In genomic region chr13:29594710-29595379, GRCh38 we compare ENCODE assay signal across 8 cellular contexts. TPM values are rescaled to one million over a fixed set of nuclear protein-coding genes. Genes with fewer than 3 reads are reported as not detected.
DNase-seq lines count a peak whose midpoint lies in the region; ATAC-seq and TF ChIP-seq lines count a peak whose summit lies in the region.

No MANE protein-coding gene starts in this region.

- POLR2A ChIA-PET in HCT116 (lab: Charles Lee) = interaction anchor here (0.8 kb wide), 1 partner anchor 9 kb away, joined by 3 read pairs; no protein-coding TSS in a partner anchor
- POLR2A ChIA-PET in activated CD4-positive, alpha-beta memory T cell treated with anti-CD3 and anti-CD28 coated beads for 36 hours (lab: Charles Lee) = interaction anchor here (1.3 kb wide), 1 partner anchor 9 kb away, joined by 4 read pairs; no protein-coding TSS in a partner anchor

- H3K36me3 ChIP-seq in HCT116 (ENCODE audit: control insufficient read depth in 1 of 2, insufficient read depth in 2 of 2, low read length in 2 of 2) (no peaks in the 10 kb centered on the region; a peak in 1 of 4 replicates), duodenal mucosa (ENCODE audit: control insufficient read depth in 1 of 2, insufficient read depth in 2 of 2, low read length in 2 of 2) (peaks cover 0 to 5% of the 10 kb centered on the region in 2 donors)

- H3K27me3 ChIP-seq in HCT116 (ENCODE audit: insufficient read depth, low read length) (no peaks in the 10 kb centered on the region), duodenal mucosa (ENCODE audit: control insufficient read depth in 1 of 2, insufficient read depth in 2 of 2, low read length in 2 of 2) (no peaks in the 10 kb centered on the region)

- H3K27me3 Mint-ChIP-seq in activated CD4-positive, alpha-beta memory T cell treated with anti-CD3 and anti-CD28 coated beads for 36 hours = no peaks in the 10 kb centered on the region

- peaks cover 53% of the 10 kb centered on the region for H3K79me2 ChIP-seq in HCT116 (ENCODE audit: insufficient read depth, low read length)

- H3K4me3 ChIP-seq in HCT116 (replicated peaks in 1 of 2; ENCODE audit: low read depth in 1 of 2, low read length in 2 of 2) = peak overlapping the region; percentile 72 to 82
- peak overlapping the region; percentile 62 to 69 for H3K4me3 ChIP-seq in duodenal mucosa (ENCODE audit: low read depth in 1 of 2, low read length in 2 of 2)

- H4K20me1 ChIP-seq in HCT116 (ENCODE audit: insufficient read depth) = peaks cover 7% of the 10 kb centered on the region; the same call in 1 of the 2 replicates

- no peaks in the 10 kb centered on the region for H3K9me3 ChIP-seq in HCT116 (ENCODE audit: control insufficient read depth in 1 of 2, insufficient read depth in 1 of 2, low read depth in 1 of 2, low read length in 2 of 2)
- H3K9me3 ChIP-seq in duodenal mucosa (ENCODE audit: control insufficient read depth in 1 of 2, low read length in 2 of 2) = no peaks in the 10 kb centered on the region

- H3K27ac ChIP-seq in HCT116 (ENCODE audit: low read depth, low read length) (peak overlapping the region; percentile 95), duodenal mucosa (ENCODE audit: low read depth, low read length) (peak overlapping the region; percentile 79)

- peaks cover 52% of the 10 kb centered on the region for H3K4me1 Mint-ChIP-seq in activated CD4-positive, alpha-beta memory T cell treated with anti-CD3 and anti-CD28 coated beads for 36 hours (ENCODE audit: low read depth)

- DNase-seq in HCT116 (ENCODE audit: low read depth, low spot score) (no peak), MV-4-11 (lab: John Stamatoyannopoulos, UW) (peak; percentile 48), medulla oblongata (ENCODE audit: extremely low spot score) (peak; percentile 46), NCI-H2196 treated with DMSO at 0.1 percent for 48 hours (lab: John Stamatoyannopoulos, UW; ENCODE audit: unreplicated experiment) (no peak)
- DNase-seq in activated CD4-positive, alpha-beta memory T cell treated with anti-CD3 and anti-CD28 coated beads for 36 hours = peak; percentile 84
- DNase-seq in stimulated activated CD8-positive, alpha-beta memory T cell treated with anti-CD3 and anti-CD28 coated beads, Interleukin-15, amount 100 ng/mL, for 24 hours (ENCODE audit: low read depth) = peak; percentile 56

- H3K27ac Mint-ChIP-seq in activated CD4-positive, alpha-beta memory T cell treated with anti-CD3 and anti-CD28 coated beads for 36 hours = peak overlapping the region; percentile 97

- H3K9ac ChIP-seq in HCT116 (ENCODE audit: low read length) (peak overlapping the region; percentile 95), duodenal mucosa (ENCODE audit: low read depth in 1 of 2, low read length in 2 of 2) (peak overlapping the region; percentile 68 to 92)

- peaks cover 8 to 27% of the 10 kb centered on the region in 2 experiments for H3K4me1 ChIP-seq in HCT116 (ENCODE audit: control insufficient read depth in 1 of 2, insufficient read depth in 2 of 2, low read length in 2 of 2)
- H3K4me1 ChIP-seq in duodenal mucosa (ENCODE audit: control insufficient read depth in 1 of 2, insufficient read depth in 2 of 2, low read length in 2 of 2) = peaks cover 3 to 14% of the 10 kb centered on the region in 2 donors

- H3K4me2 ChIP-seq in HCT116 (ENCODE audit: low read length) = peak overlapping the region; percentile 87

- CTCF ChIA-PET in HCT116 (lab: Charles Lee) = no interaction called here
- CTCF ChIA-PET in activated CD4-positive, alpha-beta memory T cell treated with anti-CD3 and anti-CD28 coated beads for 36 hours (lab: Charles Lee) = interaction anchor here (1.9 kb wide), 1 partner anchor 86 kb away, joined by 4 read pairs; no protein-coding TSS in a partner anchor

- no TSS peak for BruUV-seq in HCT116 (replicated peaks; lab: Mats Ljungman, UMichigan)

- no peak for TF ChIP-seq RAD21 in HCT116 (IDR thresholded peaks at IDR 0.05; ENCODE audit: low read depth)

- no peaks in the 10 kb centered on the region for H3K9me3 Mint-ChIP-seq in activated CD4-positive, alpha-beta memory T cell treated with anti-CD3 and anti-CD28 coated beads for 36 hours

- H3K36me3 Mint-ChIP-seq in activated CD4-positive, alpha-beta memory T cell treated with anti-CD3 and anti-CD28 coated beads for 36 hours = peaks cover 34% of the 10 kb centered on the region

- TF ChIP-seq POLR2A in GM18505 (IDR thresholded peaks at IDR 0.05; ENCODE audit: borderline replicate concordance, extremely low read depth, insufficient read depth, insufficient read length) (peak; percentile 69), HCT116 (IDR thresholded peaks at IDR 0.05; ENCODE audit: borderline replicate concordance, extremely low read depth, insufficient read depth, insufficient read length) (peak; percentile 39)

- H3K9me2 ChIP-seq in HCT116 (ENCODE audit: insufficient read depth) = no peaks in the 10 kb centered on the region

- TF ChIP-seq CTCF in HCT116 (IDR thresholded peaks at IDR 0.05 in 2 of 3, conservative IDR thresholded peaks at IDR 0.05 in 1 of 3; ENCODE audit: borderline replicate concordance in 1 of 3, insufficient read depth in 1 of 3, low read depth in 2 of 3, low read length in 2 of 3) = no peak

- ATAC-seq in GM18505 (IDR thresholded peaks at IDR 0.05; ENCODE audit: unreplicated experiment) = peak; percentile 41
- peak; percentile 40 for ATAC-seq in HCT116

- peak overlapping the region; percentile 89 for H3K4me3 Mint-ChIP-seq in activated CD4-positive, alpha-beta memory T cell treated with anti-CD3 and anti-CD28 coated beads for 36 hours

- RAD21 ChIA-PET in HCT116 (lab: Charles Lee; ENCODE audit: low non-redundant PET in 1 of 2, low total read pairs in 2 of 2, uncharacterized antibody in 2 of 2, unreplicated experiment in 2 of 2) = no interaction called here

- intact Hi-C loops in HCT116 (cut with micrococcal nuclease) = loop anchor here (10.0 kb wide), 1 partner anchor 250 kb away; no protein-coding TSS in a partner anchor
- intact Hi-C loops in activated CD4-positive, alpha-beta memory T cell treated with anti-CD3 and anti-CD28 coated beads for 36 hours (cut with micrococcal nuclease) = loop anchor here (1.0 to 10.0 kb wide), 8 partner anchors 52 to 1610 kb away; partner anchors contain the start of genes HMGB1, HSPH1, UBL3 and USPL1

- no peak overlapping the region for H2AFZ ChIP-seq in HCT116 (ENCODE audit: low read depth, low read length, poor library complexity, severe bottlenecking)

TF ChIP-seq in HCT116, 20 proteins besides CTCF, POLR2A, EP300 and RAD21:
- TF ChIP-seq JUND (IDR thresholded peaks at IDR 0.05) (no peak), ZFX (IDR thresholded peaks at IDR 0.05) (peak; percentile 71; the same call in 1 of the 2 replicates), EGR1 (IDR thresholded peaks at IDR 0.05; ENCODE audit: low read depth) (peak; percentile 75), POLR2AphosphoS5 (IDR thresholded peaks at IDR 0.05; ENCODE audit: low read depth, low read length) (peak; percentile 66), FOSL1 (IDR thresholded peaks at IDR 0.05; ENCODE audit: low read depth) (no peak), MAX (IDR thresholded peaks at IDR 0.05) (peak; percentile 80)

RNA-seq across cellular contexts. Expression of gene SLC7A1, which starts 0.6 kb away (rescaled TPM):
- total RNA-seq in HCT116 (2021; ENCODE audit: unreplicated experiment) = 124 TPM
- 56.6 and 59.6 TPM in 2 replicates for polyA plus RNA-seq in HCT116 (2012)
- total RNA-seq in activated CD4-positive, alpha-beta memory T cell treated with anti-CD3 and anti-CD28 coated beads for 36 hours = 100 to 1,000 TPM; 106 to 114 TPM

Comparison
In these comparisons a context has a peak if more than half of its experiments do, and no peak if none do; other contexts are left out.
1. DNase-seq: peak in MV-4-11 (single experiment), activated CD4-positive, alpha-beta memory T cell treated with anti-CD3 and anti-CD28 coated beads for 36 hours (single experiment), medulla oblongata (single experiment) and stimulated activated CD8-positive, alpha-beta memory T cell treated with anti-CD3 and anti-CD28 coated beads, Interleukin-15, amount 100 ng/mL, for 24 hours (single experiment); none in HCT116 (single experiment) and NCI-H2196 treated with DMSO at 0.1 percent for 48 hours (single experiment).